In the genomic region with DNA sequence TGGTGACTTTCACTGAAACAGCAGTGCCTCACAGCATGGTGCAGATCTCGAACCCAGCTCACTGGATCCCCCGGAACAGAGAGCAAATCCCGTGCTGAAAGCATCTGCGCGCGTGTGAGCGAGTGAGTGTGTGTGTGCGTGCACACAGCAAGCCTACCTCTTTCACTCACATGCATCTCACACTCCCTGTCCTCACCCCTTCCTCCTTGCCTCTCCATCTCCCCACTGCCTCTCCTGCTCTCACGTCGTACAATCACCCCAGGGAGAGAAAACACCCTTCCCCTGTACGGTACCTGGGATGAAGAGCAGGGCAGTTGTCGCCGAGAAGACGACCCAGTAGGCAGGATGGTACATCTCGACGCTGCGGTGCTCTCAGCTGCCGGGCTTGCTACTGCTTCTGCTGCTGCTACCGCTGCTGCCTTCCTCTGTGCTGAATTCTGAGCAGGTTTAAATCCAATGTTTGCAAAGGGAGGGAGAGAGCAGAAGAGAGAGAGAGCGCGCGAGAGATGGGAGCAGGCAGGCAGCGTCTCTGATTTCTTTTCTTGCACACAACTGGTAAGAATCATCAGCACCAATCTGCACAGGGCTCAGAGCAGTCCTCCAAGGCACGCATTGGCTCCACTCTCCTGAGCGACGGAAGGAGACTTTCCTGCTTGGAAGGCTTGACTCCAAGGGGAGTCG, we compare ENCODE assay signal across 19 cellular contexts. TPM values are rescaled to one million over a fixed set of nuclear protein-coding genes. Genes with fewer than 3 reads are reported as not detected.
DNase-seq lines count a peak whose midpoint lies in the region; ATAC-seq, FAIRE-seq and TF ChIP-seq lines count a peak whose summit lies in the region.
"Had no signal": no experiment of that assay in that cellular context is flagged by ENCODE, and none has a peak within 500 bp of the region (broad histone marks: within the 10 kb centered on the region; RNA-seq: fewer than 3 reads in every experiment).

A gene (minus strand): TSS at position 531 of the 681 bp plus-strand sequence.

- TF ChIP-seq CTCF in GM12878 (IDR thresholded peaks at IDR 0.05 in 2 of 3, conservative IDR thresholded peaks at IDR 0.05 in 1 of 3; ENCODE audit: control insufficient read depth in 2 of 3, extremely low read depth in 1 of 3, insufficient read depth in 1 of 3, low read depth in 3 of 3, low read length in 3 of 3), result no peak

- no peak for FAIRE-seq in GM12878 (lab: Jason Lieb, UNC)
- FAIRE-seq: G401.6 had no signal

- in situ Hi-C loops in GM12878 (cut with MboI), result no loop called here

- H3K9ac ChIP-seq in HUES64 (ENCODE audit: low read depth, low read length), result peak within 1 kb of the TSS; percentile 29; the same call in 1 of the 2 replicates
- no peak within 1 kb of the TSS for H3K9ac ChIP-seq in GM12878 (ENCODE audit: control insufficient read depth, insufficient read depth, low read length)
- H3K9ac ChIP-seq: BLaER1 had no signal

- ATAC-seq in GM12878 (peak; percentile 24), GM21526 (IDR thresholded peaks at IDR 0.05; ENCODE audit: low FRiP score, unreplicated experiment) (no peak), GM21529 (IDR thresholded peaks at IDR 0.05; ENCODE audit: unreplicated experiment) (no peak)
- ATAC-seq: effector memory CD8-positive, alpha-beta T cell had no signal

- RAD21 ChIA-PET in GM12878 (lab: Charles Lee; ENCODE audit: unreplicated experiment), result no interaction called here

- H3K27ac ChIP-seq in HUES64 (ENCODE audit: low read depth, low read length) (peak within 1 kb of the TSS; percentile 50; the same call in 1 of the 2 replicates), GM12878 (ENCODE audit: control insufficient read depth, insufficient read depth) (no peak within 1 kb of the TSS)
- H3K27ac ChIP-seq: ascending aorta, BLaER1 had no signal

- no peaks in the 10 kb centered on the region for H4K20me1 ChIP-seq in GM12878 (ENCODE audit: control insufficient read depth, insufficient read depth)
- H4K20me1 ChIP-seq: BLaER1 had no signal

- H2AFZ ChIP-seq in GM12878 (ENCODE audit: control insufficient read depth, low read depth, low read length), result no peak within 1 kb of the TSS

- WGBS in HUES64, result 3% methylated on average over 27 of the region's 27 CpGs
- WGBS in GM12878 (ENCODE audit: insufficient coverage, insufficient replicate concordance, low lambda C conversion rate, missing lambda C conversion rate), result 22% methylated on average over 22 of the region's 27 CpGs

- TF ChIP-seq POLR2A in GM12878 (IDR thresholded peaks at IDR 0.05; ENCODE audit: low read depth, low read length), result no peak

- CTCF ChIA-PET in GM12878 (lab: Yijun Ruan, JAX), result no interaction called here

- TF ChIP-seq EP300 in GM12878 (IDR thresholded peaks at IDR 0.05; ENCODE audit: borderline replicate concordance in 1 of 2, control insufficient read depth in 1 of 2, low read depth in 2 of 2, low read length in 2 of 2), result no peak

- no peak for DNase-seq in GM12878 (ENCODE audit: low read depth, low spot score)
- DNase-seq in putamen (ENCODE audit: low spot score), result peak; percentile 58
- DNase-seq in activated CD4-positive, CD25-positive, alpha-beta regulatory T cell treated with anti-CD3 and anti-CD28 coated beads, Interleukin-2, amount 50 U/mL, for 72 hours, result no peak
- DNase-seq: activated CD4-positive, alpha-beta T cell treated with anti-CD3 and anti-CD28 coated beads, Interleukin-2, amount 50 U/mL, for 1 hour; effector memory CD8-positive, alpha-beta T cell; NCI-H446; stimulated activated CD4-positive, alpha-beta T cell treated with anti-CD3 and anti-CD28 coated beads, Interleukin-4, amount 100 ng/mL, for 1 hour; stimulated activated naive CD4-positive, alpha-beta T cell treated with Interleukin-2 at 50 U/mL for 16 hours; T-helper 2 cell had no signal

- no peaks in the 10 kb centered on the region for H3K79me2 ChIP-seq in GM12878 (ENCODE audit: control insufficient read depth, insufficient read depth, low read length)

- intact Hi-C loops in GM12878 (cut with micrococcal nuclease; ENCODE audit: unreplicated experiment), result no loop called here

- H3K4me3 ChIP-seq in HUES64 (ENCODE audit: low read length) (peak within 1 kb of the TSS; percentile 67), GM12878 (no peak within 1 kb of the TSS), iPS-18c (ENCODE audit: insufficient read depth, low read depth, low read length) (peak within 1 kb of the TSS; percentile 52)
- H3K4me3 ChIP-seq: ascending aorta, BLaER1 had no signal

- POLR2A ChIA-PET in GM12878 (lab: Charles Lee), result no interaction called here

- H3K4me2 ChIP-seq in GM12878 (ENCODE audit: control insufficient read depth, insufficient read depth), result no peak within 1 kb of the TSS
- H3K4me2 ChIP-seq: BLaER1 had no signal

- H3K27me3 ChIP-seq in HUES64 (ENCODE audit: insufficient read depth, low read length) (peaks cover 40% of the 10 kb centered on the region), GM12878 (replicated peaks in 1 of 2; ENCODE audit: control insufficient read depth in 2 of 2, insufficient read depth in 2 of 2, low read length in 1 of 2) (peaks cover 6 to 8% of the 10 kb centered on the region in 2 experiments; a peak in 3 of 4 replicates)
- H3K27me3 ChIP-seq: ascending aorta had no signal

- H3K36me3 ChIP-seq in HUES64 (ENCODE audit: insufficient read depth, low read length) (no peaks in the 10 kb centered on the region), GM12878 (ENCODE audit: control insufficient read depth in 2 of 2, insufficient read depth in 2 of 2, low read length in 1 of 2) (no peaks in the 10 kb centered on the region)
- H3K36me3 ChIP-seq: ascending aorta, BLaER1 had no signal

- BruUV-seq in GM12878 (replicated peaks; lab: Mats Ljungman, UMichigan), result no TSS peak

- SMC1A ChIA-PET in GM12878 (lab: Charles Lee; ENCODE audit: uncharacterized antibody, unreplicated experiment), result no interaction called here

- H3K9me3 ChIP-seq in HUES64 (ENCODE audit: insufficient read depth, low read depth, low read length) (no peaks in the 10 kb centered on the region), GM12878 (replicated peaks; ENCODE audit: control insufficient read depth, insufficient read depth, low read length) (no peaks in the 10 kb centered on the region; the same call in 2 of the 3 replicates), iPS-18c (ENCODE audit: control insufficient read depth, insufficient read depth, low read length) (no peaks in the 10 kb centered on the region)
- H3K9me3 ChIP-seq: ascending aorta, BLaER1 had no signal

- peaks cover 39% of the 10 kb centered on the region for H3K4me1 ChIP-seq in HUES64 (ENCODE audit: insufficient read depth, low read length)
- H3K4me1 ChIP-seq in GM12878 (ENCODE audit: control insufficient read depth, insufficient read depth, low read length), result no peaks in the 10 kb centered on the region
- H3K4me1 ChIP-seq: ascending aorta had no signal

- TF ChIP-seq RAD21 in GM12878 (IDR thresholded peaks at IDR 0.05; ENCODE audit: insufficient read depth, low read depth, low read length), result no peak

TF ChIP-seq in GM12878, 131 proteins besides CTCF, POLR2A, EP300 and RAD21:
- no peak for TF ChIP-seq NRF1 (conservative IDR thresholded peaks at IDR 0.05; ENCODE audit: low read depth, low read length)
- TF ChIP-seq KLF5 (IDR thresholded peaks at IDR 0.05; ENCODE audit: partially characterized antibody), result no peak
- TF ChIP-seq CBFB (IDR thresholded peaks at IDR 0.05; ENCODE audit: low read depth), result no peak
- no peak for TF ChIP-seq HDAC2 (IDR thresholded peaks at IDR 0.05)
- no peak for TF ChIP-seq FOXM1 (IDR thresholded peaks at IDR 0.05; ENCODE audit: low read depth, low read length)
- TF ChIP-seq, protein P1, sequence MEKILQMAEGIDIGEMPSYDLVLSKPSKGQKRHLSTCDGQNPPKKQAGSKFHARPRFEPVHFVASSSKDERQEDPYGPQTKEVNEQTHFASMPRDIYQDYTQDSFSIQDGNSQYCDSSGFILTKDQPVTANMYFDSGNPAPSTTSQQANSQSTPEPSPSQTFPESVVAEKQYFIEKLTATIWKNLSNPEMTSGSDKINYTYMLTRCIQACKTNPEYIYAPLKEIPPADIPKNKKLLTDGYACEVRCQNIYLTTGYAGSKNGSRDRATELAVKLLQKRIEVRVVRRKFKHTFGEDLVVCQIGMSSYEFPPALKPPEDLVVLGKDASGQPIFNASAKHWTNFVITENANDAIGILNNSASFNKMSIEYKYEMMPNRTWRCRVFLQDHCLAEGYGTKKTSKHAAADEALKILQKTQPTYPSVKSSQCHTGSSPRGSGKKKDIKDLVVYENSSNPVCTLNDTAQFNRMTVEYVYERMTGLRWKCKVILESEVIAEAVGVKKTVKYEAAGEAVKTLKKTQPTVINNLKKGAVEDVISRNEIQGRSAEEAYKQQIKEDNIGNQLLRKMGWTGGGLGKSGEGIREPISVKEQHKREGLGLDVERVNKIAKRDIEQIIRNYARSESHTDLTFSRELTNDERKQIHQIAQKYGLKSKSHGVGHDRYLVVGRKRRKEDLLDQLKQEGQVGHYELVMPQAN (conservative IDR thresholded peaks at IDR 0.05), result no peak
- no peak for TF ChIP-seq CBX3 (IDR thresholded peaks at IDR 0.05; ENCODE audit: borderline replicate concordance, low read depth)
- TF ChIP-seq TCF7 (IDR thresholded peaks at IDR 0.05; ENCODE audit: borderline replicate concordance), result no peak
TF ChIP-seq in GM12878: peak in this region for 0.

RNA-seq across cellular contexts. Expression of the gene that starts here (rescaled TPM):
- 2.0 TPM for polyA plus RNA-seq in HUES64 (2013, experiment 1 of 2)
- polyA plus RNA-seq in HUES64 (2013, experiment 2 of 2), result 1.5 TPM
- not detected in 2 replicates for total RNA-seq in GM12878 (2013; cell fraction: nucleolus; rRNA removed)
- not detected in 2 replicates for total RNA-seq in GM12878 (2014; rRNA removed)
- total RNA-seq in GM12878 (2014; rRNA removed; fragmentation: Illumina TruSeq; extraction: Trizol), result not detected in 2 replicates
- not detected in 2 replicates for total RNA-seq in GM12878 (2021)
- polyA plus RNA-seq in GM12878 (2011; ENCODE audit: low read depth), result not detected
- 0.81 and 0.84 TPM in 2 replicates for polyA plus RNA-seq in GM12878 (2011; rRNA removed)
- 0.69 and 3.2 TPM in 2 replicates for polyA plus RNA-seq in GM12878 (2011; cell fraction: cytosol; rRNA removed)
- 1.8 and 2.5 TPM in 2 replicates for polyA plus RNA-seq in GM12878 (2011; cell fraction: nucleus; rRNA removed)
- not detected in 2 replicates for polyA plus RNA-seq in GM12878 (2012)
- polyA plus RNA-seq in GM12878 (2014; fragmentation: Illumina TruSeq; extraction: Trizol), result not detected in 2 replicates
- not detected for polyA plus RNA-seq in GM12878 (2014; fragmentation: Nextera tagmentation; extraction: Ambion mirVana)
- polyA plus RNA-seq in GM12878 (2014; rRNA removed), result not detected in 2 replicates
- not detected for polyA plus RNA-seq in GM12878 (2016; fragmentation: Nextera tagmentation; extraction: Ambion mirVana)
- polyA minus RNA-seq in GM12878 (2011; rRNA and poly(A)+ RNA removed), result 0.36 and 3.7 TPM in 2 replicates
- not detected in 2 replicates for polyA minus RNA-seq in GM12878 (2011; cell fraction: cytosol; rRNA and poly(A)+ RNA removed)
- polyA minus RNA-seq in GM12878 (2011; cell fraction: nucleus; rRNA and poly(A)+ RNA removed), result 1.5 and 6.4 TPM in 2 replicates
- total RNA-seq: ascending aorta, HT-29, lung microvascular endothelial cell, pulmonary artery endothelial cell had no signal
